11 cellular contexts compared by ENCODE assay signal in genomic region chr22:39184586-39185577, GRCh38. TPM values are rescaled to one million over a fixed set of nuclear protein-coding genes. Genes with fewer than 3 reads are reported as not detected.
DNase-seq lines count a peak whose midpoint lies in the region; ATAC-seq and TF ChIP-seq lines count a peak whose summit lies in the region.
"Had no signal": no experiment of that assay in that cellular context is flagged by ENCODE, and none has a peak within 500 bp of the region (broad histone marks: within the 10 kb centered on the region; RNA-seq: fewer than 3 reads in every experiment).

No MANE protein-coding gene starts in this region.

- no peaks in the 10 kb centered on the region for H3K79me2 ChIP-seq in parathyroid adenoma
- H3K79me2 ChIP-seq: hepatocyte had no signal

- peak overlapping the region; percentile 57 for H3K27ac ChIP-seq in parathyroid adenoma
- H3K27ac ChIP-seq: hepatocyte, SK-N-MC had no signal

- no peaks in the 10 kb centered on the region for H3K36me3 ChIP-seq in parathyroid adenoma (ENCODE audit: control insufficient read depth, insufficient read depth, low read length)

- H2AFZ ChIP-seq in parathyroid adenoma: no peak overlapping the region
- H2AFZ ChIP-seq: hepatocyte had no signal

- H3K4me3 Mint-ChIP-seq in glutamatergic neuron (ENCODE audit: unreplicated experiment): no peak overlapping the region
- no peak overlapping the region for H3K4me3 Mint-ChIP-seq in activated T-helper 2 cell treated with anti-CD3 and anti-CD28 coated beads, Interferon-gamma antibody, Interleukin-2, Interleukin-4, amounts not matched to agents 10 μg/mL and 5 μg/mL and 100 μg/mL, durations not matched to agents 14 hours and 24 hours and 36 hours (ENCODE audit: low read depth)
- H3K4me3 Mint-ChIP-seq: activated CD4-positive, alpha-beta T cell treated with anti-CD3 and anti-CD28 coated beads for 36 hours had no signal

- H3K27ac Mint-ChIP-seq in glutamatergic neuron (ENCODE audit: unreplicated experiment): peak overlapping the region; percentile 1
- no peak overlapping the region for H3K27ac Mint-ChIP-seq in activated T-helper 2 cell treated with anti-CD3 and anti-CD28 coated beads, Interferon-gamma antibody, Interleukin-2, Interleukin-4, amounts not matched to agents 10 μg/mL and 5 μg/mL and 100 μg/mL, durations not matched to agents 14 hours and 24 hours and 36 hours
- H3K27ac Mint-ChIP-seq: activated CD4-positive, alpha-beta T cell treated with anti-CD3 and anti-CD28 coated beads for 36 hours had no signal

- no peaks in the 10 kb centered on the region for H3K9me3 ChIP-seq in parathyroid adenoma (ENCODE audit: control insufficient read depth, low read length)

- peaks cover 4% of the 10 kb centered on the region for H3K36me3 Mint-ChIP-seq in glutamatergic neuron (ENCODE audit: unreplicated experiment)
- H3K36me3 Mint-ChIP-seq in activated T-helper 2 cell treated with anti-CD3 and anti-CD28 coated beads, Interferon-gamma antibody, Interleukin-2, Interleukin-4, amounts not matched to agents 10 μg/mL and 5 μg/mL and 100 μg/mL, durations not matched to agents 14 hours and 24 hours and 36 hours (ENCODE audit: low read depth): no peaks in the 10 kb centered on the region

- DNase-seq in Right ventricle myocardium inferior (ENCODE audit: missing footprints): no peak
- DNase-seq in left ventricle myocardium superior: no peak
- no peak for DNase-seq in glutamatergic neuron
- no peak for DNase-seq in NCI-H446 (lab: John Stamatoyannopoulos, UW)
- no peak for DNase-seq in activated T-helper 2 cell treated with anti-CD3 and anti-CD28 coated beads, Interferon-gamma antibody, Interleukin-2, Interleukin-4, amounts not matched to agents 10 μg/mL and 5 μg/mL and 100 μg/mL, durations not matched to agents 14 hours and 24 hours and 36 hours (ENCODE audit: low spot score)
- no peak for DNase-seq in NCI-H1092 treated with DMSO at 0.1 percent for 48 hours (lab: John Stamatoyannopoulos, UW)
- DNase-seq: activated CD4-positive, alpha-beta T cell treated with anti-CD3 and anti-CD28 coated beads for 36 hours had no signal

- peaks cover 5% of the 10 kb centered on the region for H3K9me3 Mint-ChIP-seq in glutamatergic neuron (ENCODE audit: unreplicated experiment)
- no peaks in the 10 kb centered on the region for H3K9me3 Mint-ChIP-seq in activated T-helper 2 cell treated with anti-CD3 and anti-CD28 coated beads, Interferon-gamma antibody, Interleukin-2, Interleukin-4, amounts not matched to agents 10 μg/mL and 5 μg/mL and 100 μg/mL, durations not matched to agents 14 hours and 24 hours and 36 hours

- ATAC-seq in Right ventricle myocardium inferior: peak; percentile 5
- ATAC-seq in left ventricle myocardium superior: no peak
- ATAC-seq in HG03342 (IDR thresholded peaks at IDR 0.05; ENCODE audit: unreplicated experiment): no peak
- ATAC-seq: activated CD4-positive, alpha-beta T cell treated with anti-CD3 and anti-CD28 coated beads for 36 hours had no signal

- TF ChIP-seq CTCF in glutamatergic neuron (IDR thresholded peaks at IDR 0.05; ENCODE audit: partially characterized antibody, unreplicated experiment) (no peak), parathyroid adenoma (IDR thresholded peaks at IDR 0.05) (no peak)

- no peaks in the 10 kb centered on the region for H3K27me3 ChIP-seq in parathyroid adenoma (ENCODE audit: control insufficient read depth, insufficient read depth, low read length)
- H3K27me3 ChIP-seq: hepatocyte had no signal

- peaks cover 10% of the 10 kb centered on the region for H3K4me1 Mint-ChIP-seq in glutamatergic neuron (ENCODE audit: low read depth, unreplicated experiment)
- H3K4me1 Mint-ChIP-seq in activated T-helper 2 cell treated with anti-CD3 and anti-CD28 coated beads, Interferon-gamma antibody, Interleukin-2, Interleukin-4, amounts not matched to agents 10 μg/mL and 5 μg/mL and 100 μg/mL, durations not matched to agents 14 hours and 24 hours and 36 hours (ENCODE audit: low read depth): no peaks in the 10 kb centered on the region
- H3K4me1 Mint-ChIP-seq: activated CD4-positive, alpha-beta T cell treated with anti-CD3 and anti-CD28 coated beads for 36 hours had no signal

- H3K4me1 ChIP-seq in parathyroid adenoma: no peaks in the 10 kb centered on the region

- peaks cover 3% of the 10 kb centered on the region for H3K27me3 Mint-ChIP-seq in glutamatergic neuron (ENCODE audit: unreplicated experiment)
- peaks cover 2% of the 10 kb centered on the region for H3K27me3 Mint-ChIP-seq in activated T-helper 2 cell treated with anti-CD3 and anti-CD28 coated beads, Interferon-gamma antibody, Interleukin-2, Interleukin-4, amounts not matched to agents 10 μg/mL and 5 μg/mL and 100 μg/mL, durations not matched to agents 14 hours and 24 hours and 36 hours (ENCODE audit: low read depth)

- H3K4me3 ChIP-seq in parathyroid adenoma (ENCODE audit: low read depth, low read length): no peak overlapping the region
- H3K4me3 ChIP-seq: hepatocyte, SK-N-MC had no signal

- intact Hi-C loops in Right ventricle myocardium inferior (cut with DNase I): no loop called here
- intact Hi-C loops in left ventricle myocardium superior (cut with micrococcal nuclease): no loop called here
- intact Hi-C loops in activated T-helper 2 cell treated with anti-CD3 and anti-CD28 coated beads, Interferon-gamma antibody, Interleukin-2, Interleukin-4, amounts not matched to agents 10 μg/mL and 5 μg/mL and 100 μg/mL, durations not matched to agents 14 hours and 24 hours and 36 hours (cut with micrococcal nuclease): no loop called here

- no peak overlapping the region for H3K9ac ChIP-seq in parathyroid adenoma

- no peak overlapping the region for H3K4me2 ChIP-seq in parathyroid adenoma (ENCODE audit: low read length)
- H3K4me2 ChIP-seq: hepatocyte had no signal

RNA-seq across cellular contexts. Expression of gene CBX7, which starts 32.4 kb away (rescaled TPM):
- total RNA-seq in Right ventricle myocardium inferior (66.0 TPM), left ventricle myocardium superior (79.2 TPM), glutamatergic neuron (ENCODE audit: unreplicated experiment) (5.9 TPM)
- total RNA-seq in activated T-helper 2 cell treated with anti-CD3 and anti-CD28 coated beads, Interferon-gamma antibody, Interleukin-2, Interleukin-4, amounts not matched to agents 10 μg/mL and 5 μg/mL and 100 μg/mL, durations not matched to agents 14 hours and 24 hours and 36 hours: 11.6 and 11.8 TPM in 2 replicates

RNA-seq across cellular contexts. Expression of gene PDGFB, which starts 59.9 kb away (rescaled TPM):
- 19.7 TPM for total RNA-seq in Right ventricle myocardium inferior
- total RNA-seq in left ventricle myocardium superior: 19.9 TPM
- 0.44 TPM for total RNA-seq in glutamatergic neuron (ENCODE audit: unreplicated experiment)
- total RNA-seq in activated T-helper 2 cell treated with anti-CD3 and anti-CD28 coated beads, Interferon-gamma antibody, Interleukin-2, Interleukin-4, amounts not matched to agents 10 μg/mL and 5 μg/mL and 100 μg/mL, durations not matched to agents 14 hours and 24 hours and 36 hours: 3.3 and 4.2 TPM in 2 replicates
